Comparison of ENCODE assay signal across 13 cellular contexts in genomic region chr5:136364307-136364706, GRCh38. TPM values are rescaled to one million over a fixed set of nuclear protein-coding genes. Genes with fewer than 3 reads are reported as not detected.
A peak's percentile ranks its signal among the peaks of the same experiment; 100 is the strongest.
DNase-seq lines count a peak whose midpoint lies in the region; ATAC-seq and TF ChIP-seq lines count a peak whose summit lies in the region.
"Had no signal": no experiment of that assay in that cellular context is flagged by ENCODE, and none has a peak within 500 bp of the region (broad histone marks: within the 10 kb centered on the region; RNA-seq: fewer than 3 reads in every experiment).

No MANE protein-coding gene starts in this region.

- TF ChIP-seq EP300 in Ishikawa (IDR thresholded peaks at IDR 0.05; ENCODE audit: borderline replicate concordance), result no peak

- no peaks in the 10 kb centered on the region for H3K36me3 ChIP-seq in left lung
- H3K36me3 ChIP-seq: spleen had no signal

- 0 out of 2 replicates have a peak, but pooled peaks have one; percentile 9 for TF ChIP-seq RAD21 in Ishikawa (IDR thresholded peaks at IDR 0.05; ENCODE audit: low read depth)

- DNase-seq in DMS53 treated with DMSO at 0.1 percent for 48 hours (lab: John Stamatoyannopoulos, UW; ENCODE audit: unreplicated experiment) (peak; percentile 5), astrocyte of the cerebellum (ENCODE audit: low read depth) (no peak), midbrain (lab: John Stamatoyannopoulos, UW) (peak; percentile 11), left lung (no peak), GF-D8 (lab: John Stamatoyannopoulos, UW) (no peak)
- DNase-seq in CD4-positive, alpha-beta T cell, result no peak
- DNase-seq: activated effector memory CD4-positive, alpha-beta T cell treated with Interleukin-2 at 50 U/mL for 16 hours; NK-92 treated with Interleukin-12 subunit alpha and Interleukin-12 subunit beta, amount 100 ng/mL, for 24 hours; spleen had no signal

- intact Hi-C loops in left lung (cut with DNase I), result no loop called here
- intact Hi-C loops in CD4-positive, alpha-beta T cell (cut with DNase I, micrococcal nuclease), result no loop called here

- no peak overlapping the region for H3K27ac Mint-ChIP-seq in CD4-positive, alpha-beta T cell
- H3K27ac Mint-ChIP-seq: stimulated activated naive CD8-positive, alpha-beta T cell treated with anti-CD3 and anti-CD28 coated beads, Interleukin-15, Interleukin-2, amounts not matched to agents 100 ng/mL and 50 ng/mL, for 24 hours had no signal

- H3K9me3 ChIP-seq in left lung, result no peaks in the 10 kb centered on the region
- no peaks in the 10 kb centered on the region for H3K9me3 ChIP-seq in CD4-positive, alpha-beta T cell (ENCODE audit: control insufficient read depth, low read length)
- H3K9me3 ChIP-seq: spleen had no signal

- H3K4me3 ChIP-seq in astrocyte of the cerebellum (ENCODE audit: low read depth, low read length), result no peak overlapping the region
- H3K4me3 ChIP-seq in left lung, result no peak overlapping the region
- H3K4me3 ChIP-seq: spleen had no signal

- no peaks in the 10 kb centered on the region for H3K4me1 Mint-ChIP-seq in CD4-positive, alpha-beta T cell (ENCODE audit: low read depth)

- no peak overlapping the region for H3K4me3 Mint-ChIP-seq in CD4-positive, alpha-beta T cell
- H3K4me3 Mint-ChIP-seq: stimulated activated naive CD8-positive, alpha-beta T cell treated with anti-CD3 and anti-CD28 coated beads, Interleukin-15, Interleukin-2, amounts not matched to agents 100 ng/mL and 50 ng/mL, for 24 hours had no signal

- H3K36me3 Mint-ChIP-seq in CD4-positive, alpha-beta T cell (ENCODE audit: low read depth), result no peaks in the 10 kb centered on the region

- peaks cover 17% of the 10 kb centered on the region for H3K27me3 Mint-ChIP-seq in CD4-positive, alpha-beta T cell

- peak; percentile 21 for TF ChIP-seq CTCF in astrocyte of the cerebellum (IDR thresholded peaks at IDR 0.05; ENCODE audit: low read depth, low read length, missing control alignments)
- TF ChIP-seq CTCF in left lung (IDR thresholded peaks at IDR 0.05), result no peak
- TF ChIP-seq CTCF in CD4-positive, alpha-beta T cell (IDR thresholded peaks at IDR 0.05), result no peak

- no peak overlapping the region for H3K27ac ChIP-seq in left lung
- no peak overlapping the region for H3K27ac ChIP-seq in CD4-positive, alpha-beta T cell (ENCODE audit: low read depth, low read length)
- H3K27ac ChIP-seq: spleen had no signal

- peaks cover 0 to 8% of the 10 kb centered on the region in 2 donors for H3K27me3 ChIP-seq in left lung
- H3K27me3 ChIP-seq in CD4-positive, alpha-beta T cell (ENCODE audit: control insufficient read depth, insufficient read depth, low read length), result no peaks in the 10 kb centered on the region

- in situ Hi-C loops in astrocyte of the cerebellum (cut with HindIII; ENCODE audit: low sequenced_read_pairs), result no loop called here

- CTCF ChIA-PET in CD4-positive, alpha-beta T cell (lab: Charles Lee), result no interaction called here

- ATAC-seq in left lung (no peak), HG03280 (IDR thresholded peaks at IDR 0.05; ENCODE audit: unreplicated experiment) (no peak)
- ATAC-seq in CD4-positive, alpha-beta T cell (ENCODE audit: poor library complexity), result no peak

- no peaks in the 10 kb centered on the region for H3K4me1 ChIP-seq in left lung
- H3K4me1 ChIP-seq: spleen had no signal

- H3K9me3 Mint-ChIP-seq in CD4-positive, alpha-beta T cell, result peaks cover 7% of the 10 kb centered on the region

- POLR2A ChIA-PET in CD4-positive, alpha-beta T cell (lab: Charles Lee), result no interaction called here

TF ChIP-seq in Ishikawa, 13 proteins besides CTCF, POLR2A, EP300 and RAD21:
- TF ChIP-seq TAF1 (IDR thresholded peaks at IDR 0.05; ENCODE audit: low read depth) (no peak), TCF12 (IDR thresholded peaks at IDR 0.05; ENCODE audit: low read depth) (no peak), ZBTB7A (IDR thresholded peaks at IDR 0.05; ENCODE audit: low read depth) (no peak), EGR1 (IDR thresholded peaks at IDR 0.05) (no peak), TEAD4 (IDR thresholded peaks at IDR 0.05) (no peak), YY1 (IDR thresholded peaks at IDR 0.05; ENCODE audit: low read depth) (no peak), NFIC (IDR thresholded peaks at IDR 0.05) (no peak), FOXM1 (IDR thresholded peaks at IDR 0.05; ENCODE audit: borderline replicate concordance, low read depth) (no peak)
- TF ChIP-seq, protein P1, sequence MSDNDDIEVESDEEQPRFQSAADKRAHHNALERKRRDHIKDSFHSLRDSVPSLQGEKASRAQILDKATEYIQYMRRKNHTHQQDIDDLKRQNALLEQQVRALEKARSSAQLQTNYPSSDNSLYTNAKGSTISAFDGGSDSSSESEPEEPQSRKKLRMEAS (IDR thresholded peaks at IDR 0.05), result no peak
- TF ChIP-seq, protein P2, sequence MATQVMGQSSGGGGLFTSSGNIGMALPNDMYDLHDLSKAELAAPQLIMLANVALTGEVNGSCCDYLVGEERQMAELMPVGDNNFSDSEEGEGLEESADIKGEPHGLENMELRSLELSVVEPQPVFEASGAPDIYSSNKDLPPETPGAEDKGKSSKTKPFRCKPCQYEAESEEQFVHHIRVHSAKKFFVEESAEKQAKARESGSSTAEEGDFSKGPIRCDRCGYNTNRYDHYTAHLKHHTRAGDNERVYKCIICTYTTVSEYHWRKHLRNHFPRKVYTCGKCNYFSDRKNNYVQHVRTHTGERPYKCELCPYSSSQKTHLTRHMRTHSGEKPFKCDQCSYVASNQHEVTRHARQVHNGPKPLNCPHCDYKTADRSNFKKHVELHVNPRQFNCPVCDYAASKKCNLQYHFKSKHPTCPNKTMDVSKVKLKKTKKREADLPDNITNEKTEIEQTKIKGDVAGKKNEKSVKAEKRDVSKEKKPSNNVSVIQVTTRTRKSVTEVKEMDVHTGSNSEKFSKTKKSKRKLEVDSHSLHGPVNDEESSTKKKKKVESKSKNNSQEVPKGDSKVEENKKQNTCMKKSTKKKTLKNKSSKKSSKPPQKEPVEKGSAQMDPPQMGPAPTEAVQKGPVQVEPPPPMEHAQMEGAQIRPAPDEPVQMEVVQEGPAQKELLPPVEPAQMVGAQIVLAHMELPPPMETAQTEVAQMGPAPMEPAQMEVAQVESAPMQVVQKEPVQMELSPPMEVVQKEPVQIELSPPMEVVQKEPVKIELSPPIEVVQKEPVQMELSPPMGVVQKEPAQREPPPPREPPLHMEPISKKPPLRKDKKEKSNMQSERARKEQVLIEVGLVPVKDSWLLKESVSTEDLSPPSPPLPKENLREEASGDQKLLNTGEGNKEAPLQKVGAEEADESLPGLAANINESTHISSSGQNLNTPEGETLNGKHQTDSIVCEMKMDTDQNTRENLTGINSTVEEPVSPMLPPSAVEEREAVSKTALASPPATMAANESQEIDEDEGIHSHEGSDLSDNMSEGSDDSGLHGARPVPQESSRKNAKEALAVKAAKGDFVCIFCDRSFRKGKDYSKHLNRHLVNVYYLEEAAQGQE (IDR thresholded peaks at IDR 0.05; ENCODE audit: low read depth), result no peak

RNA-seq across cellular contexts. Expression of gene TRPC7, which starts 1.0 kb away (rescaled TPM):
- not detected for total RNA-seq in left lung
- total RNA-seq in CD4-positive, alpha-beta T cell, result not detected
- total RNA-seq: lung microvascular endothelial cell, spleen had no signal

Comparison
In these comparisons a context has a peak if more than half of its experiments do, and no peak if none do; other contexts are left out.
1. DNase-seq: peak in DMS53 treated with DMSO at 0.1 percent for 48 hours (single experiment) and midbrain (single experiment); none in astrocyte of the cerebellum (single experiment), left lung (0 of 2), CD4-positive, alpha-beta T cell (0 of 10) and GF-D8 (single experiment).